13 cellular contexts compared by ENCODE assay signal in the genomic region with DNA sequence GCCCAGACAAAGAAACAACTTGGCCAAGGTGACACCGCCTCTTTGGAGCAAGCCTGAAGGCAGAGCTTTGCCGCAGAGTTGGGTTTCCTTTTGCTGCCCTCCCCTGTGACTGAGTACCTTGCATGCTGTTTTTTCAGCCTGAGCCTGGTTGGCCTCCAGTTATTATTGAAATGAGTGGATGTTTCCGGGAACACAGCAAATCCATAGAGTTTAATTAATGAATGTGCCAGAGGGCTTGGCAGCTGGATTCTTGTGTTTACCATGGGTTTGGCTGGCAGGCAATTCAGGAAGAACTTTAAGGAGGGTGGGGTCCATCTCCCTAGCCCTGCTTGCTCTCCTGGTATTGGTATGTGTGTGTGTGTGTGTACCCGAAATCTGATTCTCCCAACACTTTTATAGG.
DNase-seq lines count a peak whose midpoint lies in the region; ATAC-seq, FAIRE-seq and TF ChIP-seq lines count a peak whose summit lies in the region.
"Had no signal": no experiment of that assay in that cellular context is flagged by ENCODE, and none has a peak within 500 bp of the region (broad histone marks: within the 10 kb centered on the region; RNA-seq: fewer than 3 reads in every experiment).

No MANE protein-coding gene starts in this region.

- H3K4me3 ChIP-seq in heart right ventricle (no peak overlapping the region), bronchial epithelial cell (ENCODE audit: low read depth, low read length) (no peak overlapping the region)

- peaks cover 3 to 86% (median 31%) of the 10 kb centered on the region in 9 donors for H3K4me1 ChIP-seq in heart right ventricle

- FAIRE-seq in bronchial epithelial cell (lab: Jason Lieb, UNC) (no peak), urothelium cell line (lab: Jason Lieb, UNC) (peak; percentile 73)
- FAIRE-seq: endometrium had no signal

- TF ChIP-seq CTCF in heart right ventricle (IDR thresholded peaks at IDR 0.05), result no peak
- no peak for TF ChIP-seq CTCF in bronchial epithelial cell (IDR thresholded peaks at IDR 0.05; ENCODE audit: insufficient read depth, low read length, severe bottlenecking)

- 67 to 71% methylated on average over 4 of the region's 4 CpGs for WGBS in heart right ventricle, 2 donors

- peak overlapping the region in 5 of 10 donors; percentile 40 to 58 (median 44) for H3K27ac ChIP-seq in heart right ventricle

- no peaks in the 10 kb centered on the region for H3K27me3 ChIP-seq in heart right ventricle
- no peaks in the 10 kb centered on the region for H3K27me3 ChIP-seq in bronchial epithelial cell (ENCODE audit: control insufficient read depth, insufficient read depth, low read length)

- intact Hi-C loops in heart right ventricle (cut with DNase I) (loop anchor here in 1 of 10 donors (5.0 kb wide), 1 partner anchor 47 kb away; no protein-coding TSS in a partner anchor), cardiac septum (cut with DNase I) (no loop called here)

- DNase-seq in heart right ventricle (no peak), cardiac septum (ENCODE audit: low spot score) (no peak), bronchial epithelial cell (ENCODE audit: low read depth) (peak; percentile 57), lung microvascular endothelial cell (ENCODE audit: low read depth in 2 of 2) (peak; percentile 75 to 80), urothelium cell line (ENCODE audit: low spot score) (no peak), DMS53 (lab: John Stamatoyannopoulos, UW) (no peak), anterior cingulate cortex (lab: John Stamatoyannopoulos, UW) (no peak)
- DNase-seq: activated T-cell treated with anti-CD3 and anti-CD28 coated beads, Interleukin-2, amount 50 U/mL, for 72 hours; NCI-H1694; stimulated activated CD4-positive, alpha-beta T cell treated with anti-CD3 and anti-CD28 coated beads, Interleukin-4, amount 100 ng/mL, for 4 hours; substantia nigra had no signal

- ATAC-seq in heart right ventricle, result peak in 7 of 8 donors; percentile 32 to 73 (median 46)
- no peak for ATAC-seq in HG03342 (IDR thresholded peaks at IDR 0.05; ENCODE audit: unreplicated experiment)
- ATAC-seq: activated T-cell treated with anti-CD3 and anti-CD28 coated beads, Interleukin-2, amount 50 U/mL, for 72 hours had no signal

- no peaks in the 10 kb centered on the region for H3K36me3 ChIP-seq in heart right ventricle
- H3K36me3 ChIP-seq in bronchial epithelial cell (ENCODE audit: control insufficient read depth, insufficient read depth, low read length), result peaks cover 2% of the 10 kb centered on the region

- H3K9me3 ChIP-seq in heart right ventricle, result peaks cover 0 to 6% (median 0%) of the 10 kb centered on the region in 11 donors

Comparison
In these comparisons a context has a peak if more than half of its experiments do, and no peak if none do; other contexts are left out.
1. DNase-seq: peak in bronchial epithelial cell (single experiment) and lung microvascular endothelial cell (2 of 2); none in heart right ventricle (0 of 2), cardiac septum (single experiment), urothelium cell line (single experiment), DMS53 (single experiment) and anterior cingulate cortex (0 of 58).